21 cellular contexts compared by ENCODE assay signal in genomic region chr3:186983372-186984058, GRCh38. TPM values are rescaled to one million over a fixed set of nuclear protein-coding genes. Genes with fewer than 3 reads are reported as not detected.
DNase-seq lines count a peak whose midpoint lies in the region; ATAC-seq and TF ChIP-seq lines count a peak whose summit lies in the region.
"Had no signal": no experiment of that assay in that cellular context is flagged by ENCODE, and none has a peak within 500 bp of the region (broad histone marks: within the 10 kb centered on the region; RNA-seq: fewer than 3 reads in every experiment).

No MANE protein-coding gene starts in this region.

- H3K9ac ChIP-seq in GM23248, result no peak overlapping the region
- H3K9ac ChIP-seq: BLaER1 treated with 17β-estradiol and CSF1 and Interleukin-3, amounts not matched to agents 10 nM and 100 nM had no signal

- DNase-seq in GM23248, result peak; percentile 24
- peak; percentile 23 for DNase-seq in SKM-1 (lab: John Stamatoyannopoulos, UW; ENCODE audit: unreplicated experiment)
- DNase-seq in left cardiac atrium, result no peak
- no peak for DNase-seq in osteocyte (ENCODE audit: extremely low spot score, unreplicated experiment)
- no peak for DNase-seq in type B pancreatic cell (ENCODE audit: extremely low spot score, unreplicated experiment)
- no peak for DNase-seq in Calu3
- DNase-seq: activated CD8-positive, alpha-beta memory T cell treated with anti-CD3 and anti-CD28 coated beads for 24 hours; activated effector memory CD4-positive, alpha-beta T cell treated with Interleukin-2 at 50 U/mL for 16 hours; aorta; dorsolateral prefrontal cortex; MG63; NCI-H187 treated with DMSO at 0.1 percent for 48 hours; NCI-H510A treated with DMSO at 0.1 percent for 48 hours; OCI-M1; right lobe of liver; stimulated activated CD4-positive, alpha-beta T cell treated with anti-CD3 and anti-CD28 coated beads, Interleukin-2, amount 100 ng/mL, for 24 hours; tibial artery had no signal

- H3K79me2 ChIP-seq in GM23248 (ENCODE audit: insufficient read depth), result no peaks in the 10 kb centered on the region

- H3K9me2 ChIP-seq in GM23248 (ENCODE audit: insufficient read depth), result no peaks in the 10 kb centered on the region

- H2AFZ ChIP-seq in GM23248, result no peak overlapping the region

- ATAC-seq in left cardiac atrium (peak; percentile 5 to 87), GM18868 (IDR thresholded peaks at IDR 0.05; ENCODE audit: unreplicated experiment) (no peak), HG02642 (IDR thresholded peaks at IDR 0.05; ENCODE audit: poor library complexity, unreplicated experiment) (no peak)

- WGBS in GM23248 (ENCODE audit: low coverage in 1 of 2, low lambda C conversion rate in 2 of 2, missing lambda C conversion rate in 2 of 2), 2 experiments, result 21 to 29% methylated on average over 6 of the region's 6 CpGs

- H3K4me1 ChIP-seq in GM23248 (ENCODE audit: insufficient read depth), result no peaks in the 10 kb centered on the region

- BruUV-seq in Calu3 (replicated peaks; lab: Mats Ljungman, UMichigan), result no TSS peak

- CTCF ChIA-PET in Calu3 (lab: Charles Lee), result no interaction called here

- H3K27ac ChIP-seq in GM23248, result no peak overlapping the region
- H3K27ac ChIP-seq: SK-N-MC had no signal

- intact Hi-C loops in left cardiac atrium (cut with DNase I), result loop anchor here in 1 of 2 donors (10.0 kb wide), 1 partner anchor 129 kb away; no protein-coding TSS in a partner anchor
- intact Hi-C loops in Calu3 (cut with micrococcal nuclease; ENCODE audit: unreplicated experiment), result no loop called here

- H3K4me2 ChIP-seq in GM23248 (ENCODE audit: unreplicated experiment), result no peak overlapping the region

- no peak overlapping the region for H3K4me3 Mint-ChIP-seq in osteocyte (ENCODE audit: unreplicated experiment)
- H3K4me3 Mint-ChIP-seq in type B pancreatic cell, result no peak overlapping the region
- no peak overlapping the region for H3K4me3 Mint-ChIP-seq in Calu3 (ENCODE audit: low read depth, unreplicated experiment)

- no peaks in the 10 kb centered on the region for H4K20me1 ChIP-seq in GM23248 (ENCODE audit: insufficient read depth)

- H3K9me3 Mint-ChIP-seq in osteocyte (ENCODE audit: unreplicated experiment) (no peaks in the 10 kb centered on the region), type B pancreatic cell (no peaks in the 10 kb centered on the region), Calu3 (ENCODE audit: low read depth, unreplicated experiment) (no peaks in the 10 kb centered on the region)

- in situ Hi-C loops in GM23248 (cut with MboI), result no loop called here

- H3K27me3 ChIP-seq in GM23248 (replicated peaks; ENCODE audit: insufficient read depth), result peaks cover 41% of the 10 kb centered on the region
- H3K27me3 ChIP-seq: BLaER1 treated with 17β-estradiol and CSF1 and Interleukin-3, amounts not matched to agents 10 nM and 100 nM; dorsolateral prefrontal cortex; right lobe of liver; tibial artery had no signal

- no peak overlapping the region for H3K4me3 ChIP-seq in GM23248
- H3K4me3 ChIP-seq: BLaER1 treated with 17β-estradiol and CSF1 and Interleukin-3, amounts not matched to agents 10 nM and 100 nM; dorsolateral prefrontal cortex; MG63; right lobe of liver; SK-N-MC; tibial artery had no signal

- H3K27me3 Mint-ChIP-seq in osteocyte (ENCODE audit: unreplicated experiment) (no peaks in the 10 kb centered on the region), type B pancreatic cell (no peaks in the 10 kb centered on the region), Calu3 (ENCODE audit: unreplicated experiment) (peaks cover 17% of the 10 kb centered on the region)

- H3K27ac Mint-ChIP-seq in osteocyte (ENCODE audit: unreplicated experiment) (peak overlapping the region; percentile 46), type B pancreatic cell (no peak overlapping the region), Calu3 (ENCODE audit: unreplicated experiment) (no peak overlapping the region)

- H3F3A ChIP-seq in GM23248 (ENCODE audit: insufficient read depth), result no peaks in the 10 kb centered on the region

- H3K36me3 ChIP-seq in GM23248 (ENCODE audit: low read depth), result no peaks in the 10 kb centered on the region
- H3K36me3 ChIP-seq: MG63 had no signal

- H3K9me3 ChIP-seq in GM23248 (ENCODE audit: low read depth), result no peaks in the 10 kb centered on the region
- H3K9me3 ChIP-seq: MG63, right lobe of liver, tibial artery had no signal

- no peak for TF ChIP-seq CTCF in osteocyte (IDR thresholded peaks at IDR 0.05)
- no peak for TF ChIP-seq CTCF in type B pancreatic cell (conservative IDR thresholded peaks at IDR 0.05)
- no peak for TF ChIP-seq CTCF in Calu3 (IDR thresholded peaks at IDR 0.05; ENCODE audit: unreplicated experiment)

- H3K4me1 Mint-ChIP-seq in osteocyte (ENCODE audit: unreplicated experiment) (peaks cover 46% of the 10 kb centered on the region), type B pancreatic cell (ENCODE audit: unreplicated experiment) (peaks cover 11% of the 10 kb centered on the region), Calu3 (ENCODE audit: low read depth, unreplicated experiment) (no peaks in the 10 kb centered on the region)

- peaks cover 24% of the 10 kb centered on the region for H3K36me3 Mint-ChIP-seq in osteocyte (ENCODE audit: unreplicated experiment)
- peaks cover 15% of the 10 kb centered on the region for H3K36me3 Mint-ChIP-seq in type B pancreatic cell
- no peaks in the 10 kb centered on the region for H3K36me3 Mint-ChIP-seq in Calu3 (ENCODE audit: insufficient read depth, unreplicated experiment)

RNA-seq across cellular contexts. Expression of gene ST6GAL1, which starts 53.2 kb away (rescaled TPM):
- total RNA-seq in GM23248 (2014; rRNA removed; shearing (Covaris generic)), result not detected in 2 replicates
- 0.20 and 0.41 TPM in 2 replicates for polyA plus RNA-seq in GM23248 (2016; fragmentation: Nextera tagmentation; extraction: Ambion mirVana)
- 10 to 100 TPM; 46.6 to 67.1 TPM for total RNA-seq in left cardiac atrium
- 63.1 and 68.2 TPM in 2 replicates for total RNA-seq in osteocyte
- 22.3 and 51.8 TPM in 2 replicates for total RNA-seq in type B pancreatic cell (ENCODE audit: low replicate concordance)
- 14.4 and 20.4 TPM in 2 replicates for total RNA-seq in Calu3 (2022)

Comparison
In these comparisons a context has a peak if more than half of its experiments do, and no peak if none do; other contexts are left out.
1. DNase-seq: peak in GM23248 (single experiment) and SKM-1 (single experiment); none in left cardiac atrium (single experiment), osteocyte (single experiment), type B pancreatic cell (single experiment) and Calu3 (single experiment).
2. ATAC-seq: peak in left cardiac atrium (2 of 2); none in GM18868 (single experiment) and HG02642 (single experiment).
3. RNA of gene ST6GAL1, which starts 53.2 kb away (total RNA-seq): 63.1 to 68.2 TPM in osteocyte, 46.6 to 67.1 TPM in left cardiac atrium, 22.3 to 51.8 TPM in type B pancreatic cell and 14.4 to 20.4 TPM in Calu3; not detected in GM23248; every median in the first group is over 10 times any median in the second.